In genomic region chr13:24567593-24567992, GRCh38 we compare ENCODE assay signal across 8 cellular contexts. TPM values are rescaled to one million over a fixed set of nuclear protein-coding genes. Genes with fewer than 3 reads are reported as not detected.
DNase-seq lines count a peak whose midpoint lies in the region; ATAC-seq, FAIRE-seq and TF ChIP-seq lines count a peak whose summit lies in the region.
"Not testable (repeated sequence)": the region's sequence is repeated elsewhere in the genome, so short reads cannot be mapped to it uniquely, and the experiment has no call there.

No MANE protein-coding gene starts in this region.

- ATAC-seq in RWPE2 (ENCODE audit: low read depth): peak; percentile 78
- peak; percentile 87 for ATAC-seq in foreskin keratinocyte
- peak; percentile 44 for ATAC-seq in omental fat pad (ENCODE audit: low FRiP score)

- H3K4me2 ChIP-seq in fibroblast of lung (ENCODE audit: extremely low read depth, insufficient read depth, low read length): not testable (repeated sequence)

- H3K36me3 ChIP-seq in RWPE2 (ENCODE audit: low read depth); bronchial epithelial cell (ENCODE audit: control insufficient read depth, insufficient read depth, low read length); fibroblast of lung (ENCODE audit: control insufficient read depth, insufficient read depth, low read length): not testable (repeated sequence)

- DNase-seq in AG04449 (ENCODE audit: low read depth, low spot score): peak; percentile 28
- peak; percentile 25 for DNase-seq in GM03348 (ENCODE audit: low spot score)
- peak; percentile 31 for DNase-seq in LoVo (ENCODE audit: low spot score)
- DNase-seq in RWPE2 (ENCODE audit: low spot score); omental fat pad (ENCODE audit: low spot score): not testable (repeated sequence)
- peak; percentile 84 for DNase-seq in bronchial epithelial cell (ENCODE audit: low read depth)
- peak; percentile 82 to 83 for DNase-seq in fibroblast of lung (ENCODE audit: low read depth in 2 of 2)
- DNase-seq in foreskin keratinocyte: peak in 1 of 2 donors; percentile 69

- H3K4me3 ChIP-seq in AG04449 (ENCODE audit: low read depth, low read length); RWPE2 (ENCODE audit: severe bottlenecking); bronchial epithelial cell (ENCODE audit: low read depth, low read length); fibroblast of lung (replicated peaks in 1 of 4; ENCODE audit: control extremely low read depth in 1 of 4, insufficient read depth in 1 of 4, low read depth in 3 of 4, low read length in 4 of 4): not testable (repeated sequence)

- H3K9me3 ChIP-seq in RWPE2 (ENCODE audit: severe bottlenecking); fibroblast of lung (ENCODE audit: control insufficient read depth, insufficient read depth, low read depth, low read length): not testable (repeated sequence)

- FAIRE-seq in bronchial epithelial cell (lab: Jason Lieb, UNC): not testable (repeated sequence)

- TF ChIP-seq CTCF in AG04449 (IDR thresholded peaks at IDR 0.05; ENCODE audit: insufficient read depth, low read length, missing control alignments); RWPE2 (IDR thresholded peaks at IDR 0.05; ENCODE audit: poor library complexity, severe bottlenecking); bronchial epithelial cell (IDR thresholded peaks at IDR 0.05; ENCODE audit: insufficient read depth, low read length, severe bottlenecking); fibroblast of lung (conservative IDR thresholded peaks at IDR 0.05 in 1 of 2, IDR thresholded peaks at IDR 0.05 in 1 of 2; ENCODE audit: low read depth in 1 of 2, low read length in 2 of 2); foreskin keratinocyte (conservative IDR thresholded peaks at IDR 0.05); omental fat pad (IDR thresholded peaks at IDR 0.05): not testable (repeated sequence)

- H3K79me2 ChIP-seq in fibroblast of lung (ENCODE audit: control insufficient read depth, insufficient read depth, low read length): not testable (repeated sequence)

- H4K20me1 ChIP-seq in fibroblast of lung (ENCODE audit: control insufficient read depth, extremely low read depth, insufficient read depth, low read length): not testable (repeated sequence)

- H3K27ac ChIP-seq in RWPE2 (ENCODE audit: poor library complexity, severe bottlenecking); fibroblast of lung (ENCODE audit: insufficient read depth, low read length); foreskin keratinocyte: not testable (repeated sequence)

- H2AFZ ChIP-seq in fibroblast of lung (ENCODE audit: low read length): not testable (repeated sequence)

- not testable (repeated sequence) for H3K4me1 ChIP-seq in RWPE2 (ENCODE audit: insufficient read depth, poor library complexity, severe bottlenecking); fibroblast of lung (ENCODE audit: control insufficient read depth, extremely low read depth, insufficient read depth, low read length); foreskin keratinocyte

- not testable (repeated sequence) for H3K27me3 ChIP-seq in RWPE2 (ENCODE audit: insufficient read depth, poor library complexity, severe bottlenecking); bronchial epithelial cell (ENCODE audit: control insufficient read depth, insufficient read depth, low read length); fibroblast of lung (ENCODE audit: control insufficient read depth, insufficient read depth, low read length); foreskin keratinocyte

- not testable (repeated sequence) for H3K9ac ChIP-seq in fibroblast of lung (ENCODE audit: insufficient read depth, low read length)

- CTCF ChIA-PET in AG04449 (lab: Yijun Ruan, JAX): not testable (repeated sequence)

- POLR2A ChIA-PET in AG04449 (lab: Yijun Ruan, JAX): not testable (repeated sequence)

RNA-seq across cellular contexts. Expression of gene PARP4, which starts 55.0 kb away (rescaled TPM):
- total RNA-seq in bronchial epithelial cell (11.8 and 11.9 TPM in 2 replicates), fibroblast of lung (30.6 and 41.8 TPM in 2 replicates), foreskin keratinocyte (43.2 and 52.4 TPM in 2 replicates), omental fat pad (10 to 100 TPM; 44.1 to 59.0 (median 51.3) TPM)
- polyA plus RNA-seq in fibroblast of lung (41.2 and 57.3 TPM in 2 replicates), foreskin keratinocyte (13.6 and 13.8 TPM in 2 replicates)
- polyA plus RNA-seq in fibroblast of lung (2012): 23.0 and 31.3 TPM in 2 replicates
- polyA minus RNA-seq in fibroblast of lung (ENCODE audit: low replicate concordance): 22.5 and 27.2 TPM in 2 replicates
